1 cellular context compared by ENCODE assay signal in the genomic region with DNA sequence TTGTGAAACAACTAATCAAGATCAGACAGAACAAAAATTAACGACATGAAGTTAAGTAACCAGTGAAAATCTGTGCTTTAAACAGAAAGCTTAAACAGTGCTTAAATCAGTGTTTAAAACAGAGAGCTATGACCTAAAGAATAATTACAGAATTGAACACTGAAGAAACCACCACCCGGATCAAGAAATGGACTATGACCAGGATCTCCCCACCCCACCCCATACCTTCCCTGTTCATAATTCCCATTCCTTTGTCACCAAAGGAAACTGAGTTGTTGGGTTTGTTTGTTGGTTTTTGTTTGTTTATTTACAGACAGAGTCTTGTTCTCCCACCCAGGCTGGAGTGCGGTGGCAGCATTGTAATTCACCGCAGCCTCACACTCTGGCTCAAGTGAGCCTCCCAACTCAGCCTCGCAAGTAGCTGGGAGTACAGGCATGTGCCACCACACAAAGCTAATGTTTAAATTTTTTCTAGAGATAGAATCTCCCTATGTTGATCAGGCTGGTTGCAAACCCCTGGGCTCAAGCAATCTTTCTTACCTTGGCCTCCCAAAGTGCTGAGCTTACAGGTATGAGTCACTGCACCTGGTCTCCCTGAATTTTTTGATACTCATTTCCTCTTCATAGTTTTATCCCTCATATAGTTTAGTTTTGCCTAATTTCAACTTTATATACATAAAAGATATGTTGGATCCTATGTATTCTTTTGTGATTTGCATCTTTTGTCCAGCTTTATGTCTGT.
TF ChIP-seq lines count a peak whose summit lies in the region.

No MANE protein-coding gene starts in this region.

TF ChIP-seq in WTC11, 78 proteins besides CTCF, POLR2A, EP300 and RAD21:
- TF ChIP-seq ZBTB21 (CRISPR knock-in tag; IDR thresholded peaks at IDR 0.05; ENCODE audit: borderline replicate concordance) (no peak), AR (CRISPR knock-in tag; IDR thresholded peaks at IDR 0.05) (no peak), RELA (CRISPR knock-in tag; IDR thresholded peaks at IDR 0.05; ENCODE audit: borderline replicate concordance) (no peak), ZNF263 (CRISPR knock-in tag; IDR thresholded peaks at IDR 0.05; ENCODE audit: low read depth) (no peak), TEAD4 (CRISPR knock-in tag; IDR thresholded peaks at IDR 0.05) (no peak), ELF4 (CRISPR knock-in tag; IDR thresholded peaks at IDR 0.05; ENCODE audit: low read depth) (no peak), HMGA2 (CRISPR knock-in tag; IDR thresholded peaks at IDR 0.05) (no peak), ZNF416 (CRISPR knock-in tag; IDR thresholded peaks at IDR 0.05) (no peak), NFYB (CRISPR knock-in tag; conservative IDR thresholded peaks at IDR 0.05; ENCODE audit: low read depth) (no peak), ZBTB43 (CRISPR knock-in tag; IDR thresholded peaks at IDR 0.05) (no peak), ZNF512 (CRISPR knock-in tag; IDR thresholded peaks at IDR 0.05; ENCODE audit: borderline replicate concordance) (no peak)
- TF ChIP-seq, protein P1, sequence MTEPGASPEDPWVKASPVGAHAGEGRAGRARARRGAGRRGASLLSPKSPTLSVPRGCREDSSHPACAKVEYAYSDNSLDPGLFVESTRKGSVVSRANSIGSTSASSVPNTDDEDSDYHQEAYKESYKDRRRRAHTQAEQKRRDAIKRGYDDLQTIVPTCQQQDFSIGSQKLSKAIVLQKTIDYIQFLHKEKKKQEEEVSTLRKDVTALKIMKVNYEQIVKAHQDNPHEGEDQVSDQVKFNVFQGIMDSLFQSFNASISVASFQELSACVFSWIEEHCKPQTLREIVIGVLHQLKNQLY (CRISPR knock-in tag; IDR thresholded peaks at IDR 0.05) = no peak
- TF ChIP-seq, protein P2, sequence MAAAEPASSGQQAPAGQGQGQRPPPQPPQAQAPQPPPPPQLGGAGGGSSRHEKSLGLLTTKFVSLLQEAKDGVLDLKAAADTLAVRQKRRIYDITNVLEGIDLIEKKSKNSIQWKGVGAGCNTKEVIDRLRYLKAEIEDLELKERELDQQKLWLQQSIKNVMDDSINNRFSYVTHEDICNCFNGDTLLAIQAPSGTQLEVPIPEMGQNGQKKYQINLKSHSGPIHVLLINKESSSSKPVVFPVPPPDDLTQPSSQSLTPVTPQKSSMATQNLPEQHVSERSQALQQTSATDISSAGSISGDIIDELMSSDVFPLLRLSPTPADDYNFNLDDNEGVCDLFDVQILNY (CRISPR knock-in tag; IDR thresholded peaks at IDR 0.05) = no peak
